1 cellular context compared by ENCODE assay signal in the genomic region with DNA sequence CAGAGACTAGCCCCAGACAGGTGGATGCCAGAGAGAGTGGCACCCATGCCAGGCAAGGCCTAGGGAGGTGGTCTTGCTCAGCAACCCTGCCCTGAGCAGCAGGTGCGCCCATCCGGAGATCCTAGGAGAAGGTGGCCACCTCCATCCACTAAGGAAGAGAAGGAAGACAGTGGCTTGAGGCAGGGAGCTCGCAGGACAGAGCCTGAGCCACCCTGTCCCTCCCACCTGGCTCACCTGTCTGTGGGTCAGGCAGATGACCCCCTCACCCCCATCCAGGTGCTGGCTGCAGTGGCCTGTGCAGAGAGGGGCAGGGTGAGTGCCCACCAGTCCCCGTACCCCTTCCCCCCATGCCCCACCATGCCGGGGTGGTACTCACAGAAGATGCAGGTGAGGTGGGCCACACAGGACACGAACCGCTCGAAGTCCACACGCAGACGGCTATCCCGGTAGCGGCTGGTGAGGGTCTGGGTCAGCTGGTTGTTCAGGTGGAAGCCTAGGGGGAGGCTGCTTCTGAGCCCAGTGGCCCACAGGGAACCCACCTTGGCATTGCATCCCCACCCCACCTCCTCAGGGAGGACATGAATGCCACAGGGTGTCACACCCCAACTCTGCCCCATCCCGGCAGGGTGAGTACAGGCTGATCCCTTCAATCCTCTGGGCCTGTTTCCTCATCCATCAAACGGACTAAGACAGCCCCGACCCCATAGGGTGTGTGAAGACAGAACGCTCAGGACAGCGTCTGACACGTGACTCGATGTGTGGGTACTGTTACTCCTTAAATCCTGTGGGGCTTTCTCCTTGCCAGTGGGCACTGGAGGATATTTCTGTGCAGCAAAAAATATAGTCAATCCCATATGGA.
A peak's percentile ranks its signal among the peaks of the same experiment; 100 is the strongest.
TF ChIP-seq lines count a peak whose summit lies in the region.

No MANE protein-coding gene starts in this region.

TF ChIP-seq in HepG2, 621 proteins besides CTCF, POLR2A, EP300 and RAD21:
- peak; percentile 17; the same call in 1 of the 2 replicates for TF ChIP-seq MYC (CRISPR knock-in tag; IDR thresholded peaks at IDR 0.05; ENCODE audit: borderline replicate concordance)
- TF ChIP-seq BHLHE40 (IDR thresholded peaks at IDR 0.05; ENCODE audit: low read length): no peak
- TF ChIP-seq ELF4 (CRISPR knock-in tag; IDR thresholded peaks at IDR 0.05; ENCODE audit: borderline replicate concordance): no peak
- TF ChIP-seq ZSCAN21 (CRISPR knock-in tag; IDR thresholded peaks at IDR 0.05; ENCODE audit: borderline replicate concordance): 0 out of 2 replicates have a peak, but pooled peaks have one; percentile 9
- TF ChIP-seq TAF15 (IDR thresholded peaks at IDR 0.05; ENCODE audit: low read depth, low read length, poor library complexity, severe bottlenecking): peak; percentile 59
- no peak for TF ChIP-seq RFXAP (CRISPR knock-in tag; IDR thresholded peaks at IDR 0.05; ENCODE audit: borderline replicate concordance)
- TF ChIP-seq ZNF768 (CRISPR knock-in tag; IDR thresholded peaks at IDR 0.05): no peak
- TF ChIP-seq ZNF652 (CRISPR knock-in tag; IDR thresholded peaks at IDR 0.05; ENCODE audit: borderline replicate concordance, low read depth): no peak
- TF ChIP-seq, protein P1, sequence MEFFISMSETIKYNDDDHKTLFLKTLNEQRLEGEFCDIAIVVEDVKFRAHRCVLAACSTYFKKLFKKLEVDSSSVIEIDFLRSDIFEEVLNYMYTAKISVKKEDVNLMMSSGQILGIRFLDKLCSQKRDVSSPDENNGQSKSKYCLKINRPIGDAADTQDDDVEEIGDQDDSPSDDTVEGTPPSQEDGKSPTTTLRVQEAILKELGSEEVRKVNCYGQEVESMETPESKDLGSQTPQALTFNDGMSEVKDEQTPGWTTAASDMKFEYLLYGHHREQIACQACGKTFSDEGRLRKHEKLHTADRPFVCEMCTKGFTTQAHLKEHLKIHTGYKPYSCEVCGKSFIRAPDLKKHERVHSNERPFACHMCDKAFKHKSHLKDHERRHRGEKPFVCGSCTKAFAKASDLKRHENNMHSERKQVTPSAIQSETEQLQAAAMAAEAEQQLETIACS (CRISPR knock-in tag; IDR thresholded peaks at IDR 0.05): no peak
- TF ChIP-seq ETV6 (CRISPR knock-in tag; conservative IDR thresholded peaks at IDR 0.05): no peak
- TF ChIP-seq POLR2G (IDR thresholded peaks at IDR 0.05; ENCODE audit: low read depth, low read length): peak; percentile 65; the same call in 1 of the 2 replicates
- TF ChIP-seq YEATS2 (CRISPR knock-in tag; IDR thresholded peaks at IDR 0.05; ENCODE audit: borderline replicate concordance): no peak
- TF ChIP-seq, protein P2, sequence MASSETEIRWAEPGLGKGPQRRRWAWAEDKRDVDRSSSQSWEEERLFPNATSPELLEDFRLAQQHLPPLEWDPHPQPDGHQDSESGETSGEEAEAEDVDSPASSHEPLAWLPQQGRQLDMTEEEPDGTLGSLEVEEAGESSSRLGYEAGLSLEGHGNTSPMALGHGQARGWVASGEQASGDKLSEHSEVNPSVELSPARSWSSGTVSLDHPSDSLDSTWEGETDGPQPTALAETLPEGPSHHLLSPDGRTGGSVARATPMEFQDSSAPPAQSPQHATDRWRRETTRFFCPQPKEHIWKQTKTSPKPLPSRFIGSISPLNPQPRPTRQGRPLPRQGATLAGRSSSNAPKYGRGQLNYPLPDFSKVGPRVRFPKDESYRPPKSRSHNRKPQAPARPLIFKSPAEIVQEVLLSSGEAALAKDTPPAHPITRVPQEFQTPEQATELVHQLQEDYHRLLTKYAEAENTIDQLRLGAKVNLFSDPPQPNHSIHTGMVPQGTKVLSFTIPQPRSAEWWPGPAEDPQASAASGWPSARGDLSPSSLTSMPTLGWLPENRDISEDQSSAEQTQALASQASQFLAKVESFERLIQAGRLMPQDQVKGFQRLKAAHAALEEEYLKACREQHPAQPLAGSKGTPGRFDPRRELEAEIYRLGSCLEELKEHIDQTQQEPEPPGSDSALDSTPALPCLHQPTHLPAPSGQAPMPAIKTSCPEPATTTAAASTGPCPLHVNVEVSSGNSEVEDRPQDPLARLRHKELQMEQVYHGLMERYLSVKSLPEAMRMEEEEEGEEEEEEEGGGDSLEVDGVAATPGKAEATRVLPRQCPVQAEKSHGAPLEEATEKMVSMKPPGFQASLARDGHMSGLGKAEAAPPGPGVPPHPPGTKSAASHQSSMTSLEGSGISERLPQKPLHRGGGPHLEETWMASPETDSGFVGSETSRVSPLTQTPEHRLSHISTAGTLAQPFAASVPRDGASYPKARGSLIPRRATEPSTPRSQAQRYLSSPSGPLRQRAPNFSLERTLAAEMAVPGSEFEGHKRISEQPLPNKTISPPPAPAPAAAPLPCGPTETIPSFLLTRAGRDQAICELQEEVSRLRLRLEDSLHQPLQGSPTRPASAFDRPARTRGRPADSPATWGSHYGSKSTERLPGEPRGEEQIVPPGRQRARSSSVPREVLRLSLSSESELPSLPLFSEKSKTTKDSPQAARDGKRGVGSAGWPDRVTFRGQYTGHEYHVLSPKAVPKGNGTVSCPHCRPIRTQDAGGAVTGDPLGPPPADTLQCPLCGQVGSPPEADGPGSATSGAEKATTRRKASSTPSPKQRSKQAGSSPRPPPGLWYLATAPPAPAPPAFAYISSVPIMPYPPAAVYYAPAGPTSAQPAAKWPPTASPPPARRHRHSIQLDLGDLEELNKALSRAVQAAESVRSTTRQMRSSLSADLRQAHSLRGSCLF (CRISPR knock-in tag; IDR thresholded peaks at IDR 0.05; ENCODE audit: borderline replicate concordance): no peak
- no peak for TF ChIP-seq SSRP1 (CRISPR knock-in tag; IDR thresholded peaks at IDR 0.05)
- peak; percentile 41 for TF ChIP-seq POLR2AphosphoS5 (IDR thresholded peaks at IDR 0.05; ENCODE audit: low read depth, low read length)
- TF ChIP-seq, protein P3, sequence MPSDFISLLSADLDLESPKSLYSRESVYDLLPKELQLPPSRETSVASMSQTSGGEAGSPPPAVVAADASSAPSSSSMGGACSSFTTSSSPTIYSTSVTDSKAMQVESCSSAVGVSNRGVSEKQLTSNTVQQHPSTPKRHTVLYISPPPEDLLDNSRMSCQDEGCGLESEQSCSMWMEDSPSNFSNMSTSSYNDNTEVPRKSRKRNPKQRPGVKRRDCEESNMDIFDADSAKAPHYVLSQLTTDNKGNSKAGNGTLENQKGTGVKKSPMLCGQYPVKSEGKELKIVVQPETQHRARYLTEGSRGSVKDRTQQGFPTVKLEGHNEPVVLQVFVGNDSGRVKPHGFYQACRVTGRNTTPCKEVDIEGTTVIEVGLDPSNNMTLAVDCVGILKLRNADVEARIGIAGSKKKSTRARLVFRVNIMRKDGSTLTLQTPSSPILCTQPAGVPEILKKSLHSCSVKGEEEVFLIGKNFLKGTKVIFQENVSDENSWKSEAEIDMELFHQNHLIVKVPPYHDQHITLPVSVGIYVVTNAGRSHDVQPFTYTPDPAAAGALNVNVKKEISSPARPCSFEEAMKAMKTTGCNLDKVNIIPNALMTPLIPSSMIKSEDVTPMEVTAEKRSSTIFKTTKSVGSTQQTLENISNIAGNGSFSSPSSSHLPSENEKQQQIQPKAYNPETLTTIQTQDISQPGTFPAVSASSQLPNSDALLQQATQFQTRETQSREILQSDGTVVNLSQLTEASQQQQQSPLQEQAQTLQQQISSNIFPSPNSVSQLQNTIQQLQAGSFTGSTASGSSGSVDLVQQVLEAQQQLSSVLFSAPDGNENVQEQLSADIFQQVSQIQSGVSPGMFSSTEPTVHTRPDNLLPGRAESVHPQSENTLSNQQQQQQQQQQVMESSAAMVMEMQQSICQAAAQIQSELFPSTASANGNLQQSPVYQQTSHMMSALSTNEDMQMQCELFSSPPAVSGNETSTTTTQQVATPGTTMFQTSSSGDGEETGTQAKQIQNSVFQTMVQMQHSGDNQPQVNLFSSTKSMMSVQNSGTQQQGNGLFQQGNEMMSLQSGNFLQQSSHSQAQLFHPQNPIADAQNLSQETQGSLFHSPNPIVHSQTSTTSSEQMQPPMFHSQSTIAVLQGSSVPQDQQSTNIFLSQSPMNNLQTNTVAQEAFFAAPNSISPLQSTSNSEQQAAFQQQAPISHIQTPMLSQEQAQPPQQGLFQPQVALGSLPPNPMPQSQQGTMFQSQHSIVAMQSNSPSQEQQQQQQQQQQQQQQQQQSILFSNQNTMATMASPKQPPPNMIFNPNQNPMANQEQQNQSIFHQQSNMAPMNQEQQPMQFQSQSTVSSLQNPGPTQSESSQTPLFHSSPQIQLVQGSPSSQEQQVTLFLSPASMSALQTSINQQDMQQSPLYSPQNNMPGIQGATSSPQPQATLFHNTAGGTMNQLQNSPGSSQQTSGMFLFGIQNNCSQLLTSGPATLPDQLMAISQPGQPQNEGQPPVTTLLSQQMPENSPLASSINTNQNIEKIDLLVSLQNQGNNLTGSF (CRISPR knock-in tag; IDR thresholded peaks at IDR 0.05): no peak
- TF ChIP-seq ZNF446 (CRISPR knock-in tag; IDR thresholded peaks at IDR 0.05): no peak
- peak; percentile 79 for TF ChIP-seq RBM22 (optimal IDR thresholded peaks at IDR 0.05; ENCODE audit: low read length)
- no peak for TF ChIP-seq ZC3H13 (CRISPR knock-in tag; IDR thresholded peaks at IDR 0.05)
- no peak for TF ChIP-seq ZBTB7A (CRISPR knock-in tag; IDR thresholded peaks at IDR 0.05)
- no peak for TF ChIP-seq TAF1 (CRISPR knock-in tag; IDR thresholded peaks at IDR 0.05)
- peak; percentile 95 for TF ChIP-seq AGO2 (optimal IDR thresholded peaks at IDR 0.05; ENCODE audit: low read depth, low read length)
